ENCODE assay signal across 33 cellular contexts in genomic region chr2:187935126-187935525, GRCh38.
"Had no signal": no experiment of that assay in that cellular context is flagged by ENCODE, and none has a peak within 500 bp of the region (broad histone marks: within the 10 kb centered on the region; RNA-seq: fewer than 3 reads in every experiment).

No MANE protein-coding gene starts in this region.

- H3K9me3 Mint-ChIP-seq: activated B cell treated with CpG ODN at 0.5 μM for 24 hours; activated CD4-positive, alpha-beta memory T cell treated with anti-CD3 and anti-CD28 coated beads for 36 hours; activated naive CD4-positive, alpha-beta T cell treated with anti-CD3 and anti-CD28 coated beads for 36 hours; activated naive CD4-positive, alpha-beta T cell treated with anti-CD3 and anti-CD28 coated beads, Interleukin-2, amount 50 U/mL, for 72 hours; activated T-cell treated with anti-CD3 and anti-CD28 coated beads, Interleukin-2, amount 50 U/mL, for 4 hours; activated T-helper 1 cell treated with anti-CD3 and anti-CD28 coated beads, Interleukin-12 subunit alpha, Interleukin-12 subunit beta, Interleukin-2, Interleukin-4 antibody, amounts not matched to agents 30 ng/mL and 10 ng/mL and 1 ng/mL, durations not matched to agents 14 hours and 24 hours and 36 hours had no signal

- H3K4me1 ChIP-seq: adrenal gland, Peyer's patch had no signal

- H3K9me3 ChIP-seq: adrenal gland, Peyer's patch had no signal

- H3K4me3 ChIP-seq: adrenal gland, Peyer's patch had no signal

- H3K27ac Mint-ChIP-seq: activated B cell treated with CpG ODN at 0.5 μM for 24 hours; activated CD4-positive, alpha-beta memory T cell treated with anti-CD3 and anti-CD28 coated beads for 36 hours; activated naive CD4-positive, alpha-beta T cell treated with anti-CD3 and anti-CD28 coated beads for 36 hours; activated naive CD4-positive, alpha-beta T cell treated with anti-CD3 and anti-CD28 coated beads, Interleukin-2, amount 50 U/mL, for 72 hours; activated T-helper 1 cell treated with anti-CD3 and anti-CD28 coated beads, Interleukin-12 subunit alpha, Interleukin-12 subunit beta, Interleukin-2, Interleukin-4 antibody, amounts not matched to agents 30 ng/mL and 10 ng/mL and 1 ng/mL, durations not matched to agents 14 hours and 24 hours and 36 hours; IgD-negative memory B cell had no signal

- H3K4me3 Mint-ChIP-seq: activated B cell treated with CpG ODN at 0.5 μM for 24 hours; activated CD4-positive, alpha-beta memory T cell treated with anti-CD3 and anti-CD28 coated beads for 36 hours; activated naive CD4-positive, alpha-beta T cell treated with anti-CD3 and anti-CD28 coated beads for 36 hours; activated T-cell treated with anti-CD3 and anti-CD28 coated beads, Interleukin-2, amount 50 U/mL, for 4 hours; activated T-helper 1 cell treated with anti-CD3 and anti-CD28 coated beads, Interleukin-12 subunit alpha, Interleukin-12 subunit beta, Interleukin-2, Interleukin-4 antibody, amounts not matched to agents 30 ng/mL and 10 ng/mL and 1 ng/mL, durations not matched to agents 14 hours and 24 hours and 36 hours; IgD-negative memory B cell had no signal

- H3K4me1 Mint-ChIP-seq: activated B cell treated with CpG ODN at 0.5 μM for 24 hours, IgD-negative memory B cell had no signal

- H3K36me3 ChIP-seq: adrenal gland, brain microvascular endothelial cell, Peyer's patch had no signal

- H3K27ac ChIP-seq: adrenal gland, brain microvascular endothelial cell, Peyer's patch, VCaP had no signal

- DNase-seq: activated B cell treated with CpG ODN at 0.5 μM for 24 hours; activated CD4-positive, alpha-beta memory T cell treated with anti-CD3 and anti-CD28 coated beads for 36 hours; activated CD4-positive, alpha-beta T cell treated with anti-CD3 and anti-CD28 coated beads for 4 hours; activated CD4-positive, alpha-beta T cell treated with anti-CD3 and anti-CD28 coated beads, Interleukin-2, amount 50 U/mL, for 1 hour; activated CD4-positive, CD25-positive, alpha-beta regulatory T cell treated with anti-CD3 and anti-CD28 coated beads, Interleukin-2, amount 50 U/mL, for 72 hours; activated CD8-positive, alpha-beta memory T cell treated with anti-CD3 and anti-CD28 coated beads, Interleukin-2, amount 50 U/mL, for 4 hours; activated gamma-delta T cell treated with Interleukin-2 at 50 U/mL for 16 hours; activated naive CD4-positive, alpha-beta T cell treated with anti-CD3 and anti-CD28 coated beads for 36 hours; activated T-cell treated with anti-CD3 and anti-CD28 coated beads for 4 hours; activated T-cell treated with anti-CD3 and anti-CD28 coated beads, Interleukin-2, amount 50 U/mL, for 4 hours; adrenal gland; brain microvascular endothelial cell; central memory CD4-positive, alpha-beta T cell; Karpas-422; KBM-7; NCI-H1105; NCI-H1417 treated with DMSO at 0.1 percent for 48 hours; NCI-H187 treated with DMSO at 0.1 percent for 48 hours; NCI-H2081; NCI-H2171; NCI-H524; NCI-H69; NK-92 treated with Interleukin-12 subunit alpha and Interleukin-12 subunit beta, amount 100 ng/mL, for 24 hours; PC-3; Peyer's patch; SW 1271; T-helper 1 cell; T-helper 2 cell; T-helper 9 cell had no signal

- H3K36me3 Mint-ChIP-seq: activated CD4-positive, alpha-beta memory T cell treated with anti-CD3 and anti-CD28 coated beads for 36 hours; activated naive CD4-positive, alpha-beta T cell treated with anti-CD3 and anti-CD28 coated beads, Interleukin-2, amount 50 U/mL, for 72 hours; IgD-negative memory B cell had no signal

- H3K27me3 Mint-ChIP-seq: activated B cell treated with CpG ODN at 0.5 μM for 24 hours; activated CD4-positive, alpha-beta memory T cell treated with anti-CD3 and anti-CD28 coated beads for 36 hours; IgD-negative memory B cell had no signal

- H3K27me3 ChIP-seq: adrenal gland, brain microvascular endothelial cell, Peyer's patch had no signal

- ATAC-seq: activated naive CD4-positive, alpha-beta T cell treated with anti-CD3 and anti-CD28 coated beads, Interleukin-2, amount 50 U/mL, for 72 hours; activated T-cell treated with anti-CD3 and anti-CD28 coated beads, Interleukin-2, amount 50 U/mL, for 4 hours; PC-3 had no signal
